9 cellular contexts compared by ENCODE assay signal in the genomic region with DNA sequence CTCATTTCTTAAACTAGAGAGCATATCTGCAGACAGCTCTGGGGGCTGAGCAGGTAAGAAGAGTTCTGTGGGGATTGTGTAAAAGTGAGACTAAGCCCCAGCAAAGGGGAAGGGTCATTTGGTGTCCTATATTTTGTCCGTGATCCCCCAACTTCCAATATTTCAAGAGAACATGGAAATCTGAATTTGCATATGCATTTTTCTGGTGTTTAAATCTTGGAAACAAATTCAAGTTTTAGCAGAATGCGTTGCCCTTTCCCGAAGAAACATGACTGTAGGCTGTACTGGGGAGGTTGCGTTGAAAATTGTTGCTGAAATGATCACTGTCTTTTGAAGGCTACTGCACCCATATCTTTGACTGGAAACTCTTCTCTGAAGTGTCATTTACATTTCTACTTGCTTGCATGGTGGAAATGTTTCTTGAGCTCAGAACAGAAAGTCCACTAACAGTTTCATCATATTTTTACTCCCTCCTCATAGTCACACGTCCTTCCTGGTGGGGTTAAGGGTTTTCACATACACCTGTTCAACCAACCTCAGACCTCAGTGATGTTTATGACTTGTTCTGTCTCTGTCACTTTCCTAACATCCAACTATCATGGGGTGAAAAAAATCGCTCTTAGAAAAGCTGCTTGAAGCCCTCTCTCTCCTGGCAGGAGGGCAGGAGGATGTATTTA.
A peak's percentile ranks its signal among the peaks of the same experiment; 100 is the strongest.
DNase-seq lines count a peak whose midpoint lies in the region; ATAC-seq, FAIRE-seq and TF ChIP-seq lines count a peak whose summit lies in the region.
"Had no signal": no experiment of that assay in that cellular context is flagged by ENCODE, and none has a peak within 500 bp of the region (broad histone marks: within the 10 kb centered on the region; RNA-seq: fewer than 3 reads in every experiment).

No MANE protein-coding gene starts in this region.

- DNase-seq in PC-9 (no peak), heart left ventricle (no peak), aorta (no peak), small intestine (no peak), DMS79 (lab: John Stamatoyannopoulos, UW) (no peak)
- DNase-seq: adrenal gland had no signal

- no peaks in the 10 kb centered on the region for H3K79me2 ChIP-seq in PC-9 (ENCODE audit: low read depth)

- 93 to 95% (median 94%) methylated on average over 6 of the region's 6 CpGs for WGBS in heart left ventricle, 4 donors
- 81 to 86% methylated on average over 6 of the region's 6 CpGs for WGBS in aorta, 2 donors
- 78 to 85% (median 78%) methylated on average over 6 of the region's 6 CpGs for WGBS in small intestine, 3 donors

- H3K9me3 ChIP-seq in BLaER1 (no peaks in the 10 kb centered on the region), PC-9 (ENCODE audit: insufficient read depth, low read depth) (no peaks in the 10 kb centered on the region), heart left ventricle (no peaks in the 10 kb centered on the region), aorta (ENCODE audit: control insufficient read depth, low read length) (no peaks in the 10 kb centered on the region), small intestine (ENCODE audit: control insufficient read depth, low read depth) (no peaks in the 10 kb centered on the region)
- H3K9me3 ChIP-seq: adrenal gland had no signal

- no peak overlapping the region for H3K9ac ChIP-seq in BLaER1

- peaks cover 43% of the 10 kb centered on the region for H3F3A ChIP-seq in PC-9 (ENCODE audit: insufficient read depth, low read depth)

- H3K4me2 ChIP-seq in BLaER1 = peak overlapping the region; percentile 38
- H3K4me2 ChIP-seq in PC-9 = peak overlapping the region; percentile 50

- intact Hi-C loops in PC-9 (cut with micrococcal nuclease; ENCODE audit: unreplicated experiment) (no loop called here), heart left ventricle (cut with DNase I) (no loop called here), aorta (cut with DNase I) (no loop called here)

- no TSS peak for BruUV-seq in PC-9 (replicated peaks; lab: Mats Ljungman, UMichigan)

- no peak overlapping the region for H2AFZ ChIP-seq in PC-9

- no peak for TF ChIP-seq POLR2A in heart left ventricle (IDR thresholded peaks at IDR 0.05)

- TF ChIP-seq CTCF in PC-9 (conservative IDR thresholded peaks at IDR 0.05) (no peak), heart left ventricle (IDR thresholded peaks at IDR 0.05) (no peak)

- no peaks in the 10 kb centered on the region for H3K9me2 ChIP-seq in PC-9 (ENCODE audit: insufficient read depth)

- H3K27me3 ChIP-seq in BLaER1 = no peaks in the 10 kb centered on the region
- no peaks in the 10 kb centered on the region for H3K27me3 ChIP-seq in PC-9 (ENCODE audit: insufficient read depth, low read depth)
- no peaks in the 10 kb centered on the region for H3K27me3 ChIP-seq in heart left ventricle
- H3K27me3 ChIP-seq in aorta (ENCODE audit: control insufficient read depth in 1 of 2, insufficient read depth in 2 of 2, low read length in 1 of 2) = no peaks in the 10 kb centered on the region
- no peaks in the 10 kb centered on the region for H3K27me3 ChIP-seq in small intestine (ENCODE audit: control insufficient read depth in 2 of 2, insufficient read depth in 2 of 2, low read length in 2 of 2)
- H3K27me3 ChIP-seq: adrenal gland had no signal

- no peak for FAIRE-seq in small intestine (lab: Jason Lieb, UNC)

- POLR2A ChIA-PET in PC-9 (lab: Charles Lee; ENCODE audit: unreplicated experiment) = interaction anchor here (0.6 to 0.7 kb wide), 3 partner anchors 13 to 312 kb away, joined by 4 to 35 read pairs (median 5); no protein-coding TSS in a partner anchor

- H3K4me3 ChIP-seq in BLaER1 = no peak overlapping the region
- H3K4me3 ChIP-seq in PC-9 = no peak overlapping the region
- no peak overlapping the region for H3K4me3 ChIP-seq in heart left ventricle
- no peak overlapping the region for H3K4me3 ChIP-seq in aorta (ENCODE audit: low read length in 2 of 2)
- no peak overlapping the region for H3K4me3 ChIP-seq in small intestine (ENCODE audit: low read depth in 1 of 2, low read length in 2 of 2)
- H3K4me3 ChIP-seq: adrenal gland had no signal

- H3K27ac ChIP-seq in BLaER1 (0 out of 2 replicates have a peak overlapping the region, but pooled peaks have one; percentile 40), PC-9 (peak overlapping the region; percentile 90), heart left ventricle (peak overlapping the region in 1 of 12 donors; percentile 29), aorta (ENCODE audit: low read depth in 1 of 2, low read length in 2 of 2) (no peak overlapping the region), small intestine (ENCODE audit: low read depth in 1 of 2, low read length in 1 of 2) (peak overlapping the region in 1 of 2 donors; percentile 84)
- H3K27ac ChIP-seq: adrenal gland had no signal

- H3K36me3 ChIP-seq in BLaER1 = no peaks in the 10 kb centered on the region
- H3K36me3 ChIP-seq in PC-9 (ENCODE audit: low read depth) = no peaks in the 10 kb centered on the region
- no peaks in the 10 kb centered on the region for H3K36me3 ChIP-seq in heart left ventricle
- H3K36me3 ChIP-seq in aorta (ENCODE audit: control insufficient read depth in 1 of 2, insufficient read depth in 2 of 2, low read length in 1 of 2) = no peaks in the 10 kb centered on the region
- H3K36me3 ChIP-seq in small intestine (ENCODE audit: control insufficient read depth in 2 of 2, insufficient read depth in 2 of 2, low read length in 2 of 2) = no peaks in the 10 kb centered on the region
- H3K36me3 ChIP-seq: adrenal gland had no signal

- no peaks in the 10 kb centered on the region for H4K20me1 ChIP-seq in BLaER1
- H4K20me1 ChIP-seq in PC-9 (ENCODE audit: insufficient read depth) = no peaks in the 10 kb centered on the region

- ATAC-seq in GM19035 (IDR thresholded peaks at IDR 0.05; ENCODE audit: unreplicated experiment) = peak; percentile 60
- ATAC-seq in HG02884 (IDR thresholded peaks at IDR 0.05; ENCODE audit: unreplicated experiment) = peak; percentile 66
- ATAC-seq in heart left ventricle = no peak
- no peak for ATAC-seq in aorta (ENCODE audit: low FRiP score)

- H3K4me1 ChIP-seq in BLaER1 (peaks cover 79% of the 10 kb centered on the region), PC-9 (replicated peaks; ENCODE audit: insufficient read depth) (peaks cover 52% of the 10 kb centered on the region), heart left ventricle (peaks cover 3 to 38% (median 25%) of the 10 kb centered on the region in 12 donors), aorta (ENCODE audit: control insufficient read depth in 1 of 2, insufficient read depth in 2 of 2, low read length in 2 of 2) (peaks cover 0 to 7% of the 10 kb centered on the region in 2 donors), small intestine (ENCODE audit: control insufficient read depth in 2 of 2, insufficient read depth in 1 of 2, low read depth in 1 of 2, low read length in 1 of 2) (peaks cover 0 to 8% of the 10 kb centered on the region in 2 donors)

- CTCF ChIA-PET in PC-9 (lab: Charles Lee) = no interaction called here

Comparison
In these comparisons a context has a peak if more than half of its experiments do, and no peak if none do; other contexts are left out.
1. H3K27ac ChIP-seq: peak in BLaER1 (single experiment) and PC-9 (single experiment); none in aorta (0 of 2).
2. ATAC-seq: peak in GM19035 (single experiment) and HG02884 (single experiment); none in heart left ventricle (0 of 4) and aorta (single experiment).